ENCODE assay signal across 9 cellular contexts in the genomic region with DNA sequence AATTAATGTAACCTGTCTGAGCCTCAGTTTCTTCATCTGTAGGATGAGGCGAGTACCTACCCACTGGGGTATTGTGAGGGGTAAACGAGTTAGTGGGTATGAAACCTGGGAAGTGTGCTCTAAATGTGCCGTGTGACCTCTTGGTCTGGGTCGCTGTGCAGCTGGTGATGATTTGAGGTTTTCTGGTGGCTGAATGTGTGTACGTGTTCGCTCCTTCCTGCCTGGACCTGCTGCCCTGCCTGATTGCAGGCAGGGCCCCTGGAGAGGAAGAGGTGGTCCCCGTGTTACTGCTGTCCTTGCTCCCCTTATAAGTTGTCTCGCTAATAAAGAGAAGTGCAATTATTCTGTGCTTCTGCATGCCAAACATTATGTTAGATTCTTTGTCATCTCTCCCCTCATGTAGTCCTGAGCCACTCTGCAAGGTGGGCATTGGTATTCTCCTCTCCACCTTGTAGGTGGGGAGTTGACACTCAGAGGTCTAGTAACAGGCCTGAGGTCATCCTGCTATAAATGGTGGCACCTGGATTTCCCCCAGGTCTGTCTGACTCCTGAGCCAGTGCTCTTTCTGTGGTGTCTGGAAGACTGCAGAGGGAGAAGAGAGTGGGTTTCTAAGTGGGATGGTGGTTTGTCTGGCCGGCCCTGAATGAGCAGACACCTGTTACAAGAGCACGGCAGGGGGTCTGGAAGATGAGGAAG. TPM values are rescaled to one million over a fixed set of nuclear protein-coding genes. Genes with fewer than 3 reads are reported as not detected.
A peak's percentile ranks its signal among the peaks of the same experiment; 100 is the strongest.
DNase-seq lines count a peak whose midpoint lies in the region; ATAC-seq and TF ChIP-seq lines count a peak whose summit lies in the region.
"Had no signal": no experiment of that assay in that cellular context is flagged by ENCODE, and none has a peak within 500 bp of the region (broad histone marks: within the 10 kb centered on the region; RNA-seq: fewer than 3 reads in every experiment).

No MANE protein-coding gene starts in this region.

- H3K4me3 ChIP-seq in mammary epithelial cell (replicated peaks in 1 of 3; ENCODE audit: insufficient read depth in 1 of 3, low read depth in 2 of 3, low read length in 3 of 3) (no peak overlapping the region), Caco-2 (ENCODE audit: low read depth, low read length) (no peak overlapping the region)

- POLR2A ChIA-PET in MCF 10A (lab: Yijun Ruan, JAX), result interaction anchor here (3.2 kb wide), 1 partner anchor 15 kb away, joined by 13 read pairs; a partner anchor contains a TSS
- POLR2A ChIA-PET in activated CD8-positive, alpha-beta T cell treated with anti-CD3 and anti-CD28 coated beads, Interleukin-2, amount 10 ng/mL, durations not matched to agents 7 days and 5 days (lab: Charles Lee), result no interaction called here
- POLR2A ChIA-PET in Caco-2 (lab: Charles Lee), result interaction anchor here (1.1 kb wide), 1 partner anchor 119 kb away, joined by 3 read pairs; a partner anchor contains a TSS

- no peak overlapping the region for H3K9ac ChIP-seq in mammary epithelial cell (ENCODE audit: insufficient read depth, low read length)

- CTCF ChIA-PET in MCF 10A (lab: Yijun Ruan, JAX) (no interaction called here), mammary epithelial cell (lab: Charles Lee; ENCODE audit: low non-redundant PET) (no interaction called here), Caco-2 (lab: Charles Lee) (no interaction called here)
- CTCF ChIA-PET in activated CD8-positive, alpha-beta T cell treated with anti-CD3 and anti-CD28 coated beads, Interleukin-2, amount 10 ng/mL, durations not matched to agents 7 days and 5 days (lab: Charles Lee), result no interaction called here

- H3K27me3 ChIP-seq in mammary epithelial cell (ENCODE audit: insufficient read depth, low read length) (no peaks in the 10 kb centered on the region), Caco-2 (replicated peaks; ENCODE audit: control insufficient read depth, insufficient read depth, low read length) (no peaks in the 10 kb centered on the region)

- dilution Hi-C loops in mammary epithelial cell (cut with HindIII; ENCODE audit: low sequenced_read_pairs), result no loop called here

- peak; percentile 44 for ATAC-seq in HG02981 (IDR thresholded peaks at IDR 0.05; ENCODE audit: unreplicated experiment)
- ATAC-seq in activated CD8-positive, alpha-beta T cell treated with anti-CD3 and anti-CD28 coated beads, Interleukin-2, amount 10 ng/mL, durations not matched to agents 7 days and 5 days, result no peak
- ATAC-seq in stimulated activated memory B cell treated with anti-CD40 and anti-IgM and Interleukin-4, amounts not matched to agents 10 μg/mL and 1 μg/mL and 100 μg/mL, for 72 hours, result peak; percentile 53
- ATAC-seq: activated naive CD4-positive, alpha-beta T cell treated with anti-CD3 and anti-CD28 coated beads, Interleukin-2, amount 50 U/mL, for 72 hours had no signal

- peaks cover 88% of the 10 kb centered on the region for H3K79me2 ChIP-seq in mammary epithelial cell (ENCODE audit: insufficient read depth, low read length)

- H3K36me3 ChIP-seq in mammary epithelial cell (ENCODE audit: insufficient read depth, low read length), result no peaks in the 10 kb centered on the region
- no peaks in the 10 kb centered on the region for H3K36me3 ChIP-seq in Caco-2 (ENCODE audit: control insufficient read depth, insufficient read depth, low read length)

- 88% methylated on average over 9 of the region's 10 CpGs for WGBS in mammary epithelial cell (ENCODE audit: low coverage, missing lambda C conversion rate)

- in situ Hi-C loops in mammary epithelial cell (cut with MboI; ENCODE audit: low sequenced_read_pairs in 2 of 2), result no loop called here

- peaks cover 16% of the 10 kb centered on the region for H3K4me1 ChIP-seq in mammary epithelial cell (ENCODE audit: insufficient read depth, low read length)
- H3K4me1 ChIP-seq in Caco-2, result peaks cover 59% of the 10 kb centered on the region

- no peaks in the 10 kb centered on the region for H4K20me1 ChIP-seq in mammary epithelial cell (ENCODE audit: insufficient read depth, low read length)

- no peaks in the 10 kb centered on the region for H3K27me3 Mint-ChIP-seq in MCF 10A (ENCODE audit: insufficient read depth, unreplicated experiment)
- H3K27me3 Mint-ChIP-seq in activated CD8-positive, alpha-beta T cell treated with anti-CD3 and anti-CD28 coated beads, Interleukin-2, amount 10 ng/mL, durations not matched to agents 7 days and 5 days (ENCODE audit: low read depth), result no peaks in the 10 kb centered on the region
- no peaks in the 10 kb centered on the region for H3K27me3 Mint-ChIP-seq in stimulated activated memory B cell treated with anti-CD40 and anti-IgM and Interleukin-4, amounts not matched to agents 10 μg/mL and 1 μg/mL and 100 μg/mL, for 72 hours
- H3K27me3 Mint-ChIP-seq in Caco-2 (ENCODE audit: insufficient read depth, unreplicated experiment), result no peaks in the 10 kb centered on the region

- peaks cover 18% of the 10 kb centered on the region for H3K4me1 Mint-ChIP-seq in MCF 10A (ENCODE audit: insufficient read depth, unreplicated experiment)
- H3K4me1 Mint-ChIP-seq in activated CD8-positive, alpha-beta T cell treated with anti-CD3 and anti-CD28 coated beads, Interleukin-2, amount 10 ng/mL, durations not matched to agents 7 days and 5 days (ENCODE audit: low read depth), result peaks cover 49% of the 10 kb centered on the region
- peaks cover 37% of the 10 kb centered on the region for H3K4me1 Mint-ChIP-seq in stimulated activated memory B cell treated with anti-CD40 and anti-IgM and Interleukin-4, amounts not matched to agents 10 μg/mL and 1 μg/mL and 100 μg/mL, for 72 hours
- peaks cover 30% of the 10 kb centered on the region for H3K4me1 Mint-ChIP-seq in Caco-2 (ENCODE audit: low read depth, unreplicated experiment)

- BruUV-seq in MCF 10A (replicated peaks; lab: Mats Ljungman, UMichigan) (no TSS peak), mammary epithelial cell (replicated peaks; lab: Mats Ljungman, UMichigan) (no TSS peak), Caco-2 (replicated peaks; lab: Mats Ljungman, UMichigan) (no TSS peak)

- H3K9me3 Mint-ChIP-seq in MCF 10A (ENCODE audit: unreplicated experiment) (no peaks in the 10 kb centered on the region), Caco-2 (ENCODE audit: unreplicated experiment) (no peaks in the 10 kb centered on the region)
- H3K9me3 Mint-ChIP-seq in activated CD8-positive, alpha-beta T cell treated with anti-CD3 and anti-CD28 coated beads, Interleukin-2, amount 10 ng/mL, durations not matched to agents 7 days and 5 days (ENCODE audit: insufficient read depth), result no peaks in the 10 kb centered on the region
- no peaks in the 10 kb centered on the region for H3K9me3 Mint-ChIP-seq in stimulated activated memory B cell treated with anti-CD40 and anti-IgM and Interleukin-4, amounts not matched to agents 10 μg/mL and 1 μg/mL and 100 μg/mL, for 72 hours
- H3K9me3 Mint-ChIP-seq: activated naive CD4-positive, alpha-beta T cell treated with anti-CD3 and anti-CD28 coated beads, Interleukin-2, amount 50 U/mL, for 72 hours had no signal

- H3K9me3 ChIP-seq in mammary epithelial cell (replicated peaks; ENCODE audit: insufficient read depth, low read length), result no peaks in the 10 kb centered on the region
- H3K9me3 ChIP-seq in Caco-2, result no peaks in the 10 kb centered on the region

- DNase-seq in MCF 10A (ENCODE audit: unreplicated experiment), result no peak
- DNase-seq in mammary epithelial cell, result no peak
- DNase-seq in activated CD8-positive, alpha-beta T cell treated with anti-CD3 and anti-CD28 coated beads, Interleukin-2, amount 10 ng/mL, durations not matched to agents 7 days and 5 days, result no peak
- DNase-seq in NCI-H526 (lab: John Stamatoyannopoulos, UW), result no peak
- DNase-seq in NCI-H187 (lab: John Stamatoyannopoulos, UW), result no peak
- DNase-seq in Caco-2, result no peak

- H3K27ac Mint-ChIP-seq in MCF 10A (ENCODE audit: low read depth, unreplicated experiment) (peak overlapping the region; percentile 50), Caco-2 (ENCODE audit: unreplicated experiment) (no peak overlapping the region)
- peak overlapping the region; percentile 21 for H3K27ac Mint-ChIP-seq in activated CD8-positive, alpha-beta T cell treated with anti-CD3 and anti-CD28 coated beads, Interleukin-2, amount 10 ng/mL, durations not matched to agents 7 days and 5 days
- H3K27ac Mint-ChIP-seq in stimulated activated memory B cell treated with anti-CD40 and anti-IgM and Interleukin-4, amounts not matched to agents 10 μg/mL and 1 μg/mL and 100 μg/mL, for 72 hours, result peak overlapping the region; percentile 38
- H3K27ac Mint-ChIP-seq: activated naive CD4-positive, alpha-beta T cell treated with anti-CD3 and anti-CD28 coated beads, Interleukin-2, amount 50 U/mL, for 72 hours had no signal

- H2AFZ ChIP-seq in mammary epithelial cell (ENCODE audit: low read depth, low read length), result no peak overlapping the region

- H3K4me2 ChIP-seq in mammary epithelial cell (ENCODE audit: insufficient read depth, low read depth, low read length), result no peak overlapping the region

- intact Hi-C loops in MCF 10A (cut with micrococcal nuclease) (no loop called here), mammary epithelial cell (cut with micrococcal nuclease) (no loop called here), Caco-2 (cut with micrococcal nuclease; ENCODE audit: unreplicated experiment) (loop anchor here (5.0 kb wide), 1 partner anchor 45 kb away; no protein-coding TSS in a partner anchor)

- H3K36me3 Mint-ChIP-seq in MCF 10A (ENCODE audit: insufficient read depth, unreplicated experiment) (no peaks in the 10 kb centered on the region), Caco-2 (ENCODE audit: insufficient read depth, unreplicated experiment) (peaks cover 11% of the 10 kb centered on the region)
- no peaks in the 10 kb centered on the region for H3K36me3 Mint-ChIP-seq in activated CD8-positive, alpha-beta T cell treated with anti-CD3 and anti-CD28 coated beads, Interleukin-2, amount 10 ng/mL, durations not matched to agents 7 days and 5 days (ENCODE audit: low read depth)
- no peaks in the 10 kb centered on the region for H3K36me3 Mint-ChIP-seq in stimulated activated memory B cell treated with anti-CD40 and anti-IgM and Interleukin-4, amounts not matched to agents 10 μg/mL and 1 μg/mL and 100 μg/mL, for 72 hours
- H3K36me3 Mint-ChIP-seq: activated naive CD4-positive, alpha-beta T cell treated with anti-CD3 and anti-CD28 coated beads, Interleukin-2, amount 50 U/mL, for 72 hours had no signal

- H3K4me3 Mint-ChIP-seq in MCF 10A (ENCODE audit: unreplicated experiment), result no peak overlapping the region
- no peak overlapping the region for H3K4me3 Mint-ChIP-seq in activated CD8-positive, alpha-beta T cell treated with anti-CD3 and anti-CD28 coated beads, Interleukin-2, amount 10 ng/mL, durations not matched to agents 7 days and 5 days
- no peak overlapping the region for H3K4me3 Mint-ChIP-seq in stimulated activated memory B cell treated with anti-CD40 and anti-IgM and Interleukin-4, amounts not matched to agents 10 μg/mL and 1 μg/mL and 100 μg/mL, for 72 hours
- H3K4me3 Mint-ChIP-seq in Caco-2 (ENCODE audit: unreplicated experiment), result no peak overlapping the region

- TF ChIP-seq CTCF in MCF 10A (IDR thresholded peaks at IDR 0.05; ENCODE audit: unreplicated experiment), result no peak
- TF ChIP-seq CTCF in mammary epithelial cell (conservative IDR thresholded peaks at IDR 0.05 in 1 of 2, IDR thresholded peaks at IDR 0.05 in 1 of 2; ENCODE audit: extremely low read depth in 1 of 2, insufficient read depth in 1 of 2, low read depth in 1 of 2, low read length in 2 of 2), result no peak
- TF ChIP-seq CTCF in Caco-2 (IDR thresholded peaks at IDR 0.05; ENCODE audit: insufficient read depth in 1 of 2, low read depth in 1 of 2, low read length in 1 of 2, severe bottlenecking in 1 of 2, unreplicated experiment in 1 of 2), result no peak

- no peak overlapping the region for H3K27ac ChIP-seq in mammary epithelial cell (ENCODE audit: insufficient read depth, low read depth, low read length)

RNA-seq across cellular contexts. Expression of a gene that starts 15.7 kb away (rescaled TPM):
- total RNA-seq in MCF 10A (2022) (42.7 and 47.7 TPM in 2 replicates), mammary epithelial cell (10 to 100 TPM; 13.5 to 36.6 TPM), Caco-2 (2022) (48.2 and 55.5 TPM in 2 replicates)
- 28.0 TPM for polyA plus RNA-seq in mammary epithelial cell
- polyA minus RNA-seq in mammary epithelial cell, result 28.3 TPM
- total RNA-seq in activated CD8-positive, alpha-beta T cell treated with anti-CD3 and anti-CD28 coated beads, Interleukin-2, amount 10 ng/mL, durations not matched to agents 7 days and 5 days, result 10 to 100 TPM in 1 of 2 experiments, 1 to 10 TPM in 1; 8.8 to 11.4 TPM

RNA-seq across cellular contexts. Expression of a gene that starts 55.0 kb away (rescaled TPM):
- total RNA-seq in MCF 10A (2022) (not detected in 2 replicates), mammary epithelial cell (1 to 10 TPM in 1 of 2 donors, under 1 TPM in 1; 0.33 to 1.1 TPM), Caco-2 (2022) (0.84 and 1.0 TPM in 2 replicates)
- polyA plus RNA-seq in mammary epithelial cell, result 0.11 TPM
- not detected for polyA minus RNA-seq in mammary epithelial cell
- total RNA-seq in activated CD8-positive, alpha-beta T cell treated with anti-CD3 and anti-CD28 coated beads, Interleukin-2, amount 10 ng/mL, durations not matched to agents 7 days and 5 days, result not detected
- total RNA-seq: activated naive CD4-positive, alpha-beta T cell treated with anti-CD3 and anti-CD28 coated beads, Interleukin-2, amount 50 U/mL, for 72 hours had no signal
